8 cellular contexts compared by ENCODE assay signal in the genomic region with DNA sequence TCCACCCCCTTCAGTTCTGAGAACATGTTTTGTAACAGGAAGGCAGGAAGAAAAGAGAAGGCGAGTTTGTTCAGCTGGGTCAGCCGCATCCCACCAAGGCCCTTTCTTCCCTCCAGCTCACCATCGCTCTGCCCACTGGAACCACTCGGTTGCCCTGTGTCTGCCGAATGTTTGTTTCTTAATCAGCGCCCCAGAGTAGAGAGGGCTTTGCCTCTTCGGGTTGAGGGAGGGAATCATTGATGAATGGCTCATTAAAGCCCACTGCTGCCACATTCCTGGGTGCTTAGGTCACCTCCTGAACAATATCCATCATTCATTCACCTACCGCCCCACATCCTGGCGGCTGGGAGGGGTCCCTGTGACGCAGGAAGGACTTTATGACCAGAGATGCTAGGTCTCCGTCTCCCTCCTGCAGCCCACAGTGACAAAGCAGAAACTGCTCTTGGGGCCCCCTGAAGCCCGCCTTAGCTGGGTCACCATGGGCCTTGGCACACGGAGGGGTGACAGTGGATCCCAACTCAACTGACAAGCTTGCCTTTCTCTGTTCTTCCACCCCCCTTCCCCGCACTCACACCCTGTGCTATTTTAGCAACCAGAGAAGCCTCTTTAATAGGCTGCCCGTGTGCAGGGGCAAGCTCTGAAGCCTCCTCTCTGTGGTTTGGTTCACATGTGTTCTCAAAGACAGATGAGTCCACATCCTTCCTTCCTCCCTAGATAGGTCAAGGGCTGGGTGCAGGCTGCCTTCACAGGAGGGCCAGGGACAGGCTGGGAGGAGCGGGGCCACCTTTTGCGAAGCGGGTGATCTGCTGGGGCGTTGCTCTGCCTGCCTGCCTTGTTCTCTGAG. TPM values are rescaled to one million over a fixed set of nuclear protein-coding genes. Genes with fewer than 3 reads are reported as not detected.
DNase-seq lines count a peak whose midpoint lies in the region; ATAC-seq and TF ChIP-seq lines count a peak whose summit lies in the region.

No MANE protein-coding gene starts in this region.

- H3K9me3 ChIP-seq in parathyroid adenoma (ENCODE audit: control insufficient read depth, low read length) = no peaks in the 10 kb centered on the region

- H3K36me3 ChIP-seq in parathyroid adenoma (ENCODE audit: control insufficient read depth, insufficient read depth, low read length) = no peaks in the 10 kb centered on the region

- H3K27me3 ChIP-seq in parathyroid adenoma (ENCODE audit: control insufficient read depth, insufficient read depth, low read length) = no peaks in the 10 kb centered on the region

- H3K4me3 Mint-ChIP-seq in IgD-negative memory B cell = peak overlapping the region; percentile 5 to 95 (median 47)
- peak overlapping the region; percentile 44 for H3K4me3 Mint-ChIP-seq in activated CD8-positive, alpha-beta memory T cell treated with anti-CD3 and anti-CD28 coated beads, Interleukin-2, amount 10 ng/mL, durations not matched to agents 7 days and 5 days

- TF ChIP-seq CTCF in parathyroid adenoma (IDR thresholded peaks at IDR 0.05) = no peak

- peak overlapping the region; percentile 78 for H3K27ac ChIP-seq in parathyroid adenoma

- no peak overlapping the region for H3K4me3 ChIP-seq in parathyroid adenoma (ENCODE audit: low read depth, low read length)

- H3K79me2 ChIP-seq in parathyroid adenoma = peaks cover 80% of the 10 kb centered on the region

- peak; percentile 93 for ATAC-seq in activated CD8-positive, alpha-beta memory T cell treated with anti-CD3 and anti-CD28 coated beads, Interleukin-2, amount 10 ng/mL, durations not matched to agents 7 days and 5 days
- ATAC-seq in HG02571 (IDR thresholded peaks at IDR 0.05; ENCODE audit: unreplicated experiment) (no peak), GM19351 (IDR thresholded peaks at IDR 0.05; ENCODE audit: unreplicated experiment) (no peak)

- no peaks in the 10 kb centered on the region for H3K27me3 Mint-ChIP-seq in IgD-negative memory B cell
- no peaks in the 10 kb centered on the region for H3K27me3 Mint-ChIP-seq in activated CD8-positive, alpha-beta memory T cell treated with anti-CD3 and anti-CD28 coated beads, Interleukin-2, amount 10 ng/mL, durations not matched to agents 7 days and 5 days

- no peaks in the 10 kb centered on the region for H3K36me3 Mint-ChIP-seq in IgD-negative memory B cell
- peaks cover 19% of the 10 kb centered on the region for H3K36me3 Mint-ChIP-seq in activated CD8-positive, alpha-beta memory T cell treated with anti-CD3 and anti-CD28 coated beads, Interleukin-2, amount 10 ng/mL, durations not matched to agents 7 days and 5 days

- H2AFZ ChIP-seq in parathyroid adenoma = no peak overlapping the region

- peaks cover 72% of the 10 kb centered on the region for H3K4me1 ChIP-seq in parathyroid adenoma

- peaks cover 37 to 51% (median 41%) of the 10 kb centered on the region in 3 donors for H3K4me1 Mint-ChIP-seq in IgD-negative memory B cell
- H3K4me1 Mint-ChIP-seq in activated CD8-positive, alpha-beta memory T cell treated with anti-CD3 and anti-CD28 coated beads, Interleukin-2, amount 10 ng/mL, durations not matched to agents 7 days and 5 days = peaks cover 93% of the 10 kb centered on the region

- H3K4me2 ChIP-seq in parathyroid adenoma (ENCODE audit: low read length) = no peak overlapping the region

- CTCF ChIA-PET in activated CD8-positive, alpha-beta memory T cell treated with anti-CD3 and anti-CD28 coated beads, Interleukin-2, amount 10 ng/mL, durations not matched to agents 7 days and 5 days (lab: Charles Lee) = interaction anchor here (0.6 to 2.3 kb wide), 14 partner anchors 10 to 236 kb away, joined by 3 to 12 read pairs (median 4); a partner anchor contains a TSS

- H3K27ac Mint-ChIP-seq in IgD-negative memory B cell = peak overlapping the region; percentile 14 to 84 (median 84)
- H3K27ac Mint-ChIP-seq in activated CD8-positive, alpha-beta memory T cell treated with anti-CD3 and anti-CD28 coated beads, Interleukin-2, amount 10 ng/mL, durations not matched to agents 7 days and 5 days = peak overlapping the region; percentile 90

- DNase-seq in GF-D8 (lab: John Stamatoyannopoulos, UW) = peak; percentile 88
- DNase-seq in activated CD8-positive, alpha-beta memory T cell treated with anti-CD3 and anti-CD28 coated beads, Interleukin-2, amount 10 ng/mL, durations not matched to agents 7 days and 5 days = peak; percentile 81
- peak; percentile 99 for DNase-seq in foreskin melanocyte
- no peak for DNase-seq in NCI-H2029 treated with DMSO at 0.1 percent for 48 hours (lab: John Stamatoyannopoulos, UW)

- H3K9me3 Mint-ChIP-seq in IgD-negative memory B cell = no peaks in the 10 kb centered on the region
- H3K9me3 Mint-ChIP-seq in activated CD8-positive, alpha-beta memory T cell treated with anti-CD3 and anti-CD28 coated beads, Interleukin-2, amount 10 ng/mL, durations not matched to agents 7 days and 5 days (ENCODE audit: low read depth) = no peaks in the 10 kb centered on the region

- no peak overlapping the region for H3K9ac ChIP-seq in parathyroid adenoma

RNA-seq across cellular contexts. Expression of a gene that starts 46.2 kb away (rescaled TPM):
- polyA plus RNA-seq in IgD-negative memory B cell = 21.8 TPM
- total RNA-seq in activated CD8-positive, alpha-beta memory T cell treated with anti-CD3 and anti-CD28 coated beads, Interleukin-2, amount 10 ng/mL, durations not matched to agents 7 days and 5 days = 100 to 1,000 TPM; 413 to 433 TPM

RNA-seq across cellular contexts. Expression of a gene that starts 50.7 kb away (rescaled TPM):
- polyA plus RNA-seq in IgD-negative memory B cell = 31.6 TPM
- total RNA-seq in activated CD8-positive, alpha-beta memory T cell treated with anti-CD3 and anti-CD28 coated beads, Interleukin-2, amount 10 ng/mL, durations not matched to agents 7 days and 5 days = 10 to 100 TPM in 1 of 2 experiments, 1 to 10 TPM in 1; 8.4 to 17.5 TPM
